ENCODE assay signal across 21 cellular contexts in the genomic region with DNA sequence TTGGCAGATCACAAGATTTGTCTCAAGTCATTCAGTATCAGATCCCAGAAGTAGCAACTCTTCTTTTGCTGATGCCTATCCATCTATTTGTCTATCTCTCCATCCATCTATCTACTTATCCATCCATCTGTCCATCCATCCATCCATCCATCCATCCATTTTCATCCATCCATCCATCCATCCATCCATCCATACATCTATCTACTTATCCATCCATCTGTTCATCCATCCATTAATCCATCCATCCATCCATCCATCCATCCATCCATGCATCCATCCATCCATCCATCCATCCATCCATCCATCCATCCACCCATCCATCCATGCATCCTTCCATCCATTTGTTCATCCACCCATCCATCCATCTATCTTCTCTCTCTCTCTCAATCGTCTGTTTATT.
"Had no signal": no experiment of that assay in that cellular context is flagged by ENCODE, and none has a peak within 500 bp of the region (broad histone marks: within the 10 kb centered on the region; RNA-seq: fewer than 3 reads in every experiment).

No MANE protein-coding gene starts in this region.

- DNase-seq: activated naive CD4-positive, alpha-beta T cell treated with Interleukin-2 at 50 U/mL for 16 hours; cerebellar nuclear complex; cortex of kidney; effector CD4-positive, alpha-beta T cell; heart left ventricle; kidney; mammary epithelial cell; pancreas; right lobe of liver; stimulated activated CD4-positive, alpha-beta T cell treated with anti-CD3 and anti-CD28 coated beads, Interleukin-15, amount 100 ng/mL, for 24 hours; stimulated activated CD4-positive, alpha-beta T cell treated with anti-CD3 and anti-CD28 coated beads, Interleukin-2, amount 100 ng/mL, for 48 hours; upper lobe of right lung; WERI-Rb-1 had no signal

- H3K4me3 ChIP-seq: gastroesophageal sphincter, heart left ventricle, pancreas, right lobe of liver, thoracic aorta, upper lobe of right lung had no signal

- H3K4me1 ChIP-seq: gastroesophageal sphincter, pancreas, right lobe of liver had no signal

- H3K9me3 ChIP-seq: heart left ventricle, neutrophil, pancreas, right lobe of liver, thoracic aorta, upper lobe of right lung had no signal

- H3K27ac ChIP-seq: gastroesophageal sphincter, heart left ventricle, neutrophil, pancreas, right lobe of liver, thoracic aorta, upper lobe of right lung, WERI-Rb-1 had no signal

- FAIRE-seq: bronchial epithelial cell, kidney, pancreas, small intestine had no signal

- ATAC-seq: esophagus mucosa, gastroesophageal sphincter, heart left ventricle, left lobe of liver, pancreas, right lobe of liver, SK-N-SH treated with all-trans-retinoic acid at 6 μM for 48 hours, upper lobe of right lung had no signal

- H3K36me3 ChIP-seq: gastroesophageal sphincter, heart left ventricle, pancreas, right lobe of liver, thoracic aorta, upper lobe of right lung, WERI-Rb-1 had no signal

- H3K27me3 ChIP-seq: gastroesophageal sphincter, heart left ventricle, neutrophil, pancreas, right lobe of liver, upper lobe of right lung had no signal
